18 cellular contexts compared by ENCODE assay signal in genomic region chr10:122281751-122282150, GRCh38. TPM values are rescaled to one million over a fixed set of nuclear protein-coding genes. Genes with fewer than 3 reads are reported as not detected.
A peak's percentile ranks its signal among the peaks of the same experiment; 100 is the strongest.
DNase-seq lines count a peak whose midpoint lies in the region; FAIRE-seq and TF ChIP-seq lines count a peak whose summit lies in the region.
"Had no signal": no experiment of that assay in that cellular context is flagged by ENCODE, and none has a peak within 500 bp of the region (broad histone marks: within the 10 kb centered on the region; RNA-seq: fewer than 3 reads in every experiment).

No MANE protein-coding gene starts in this region.

- BruUV-seq in mammary epithelial cell (replicated peaks; lab: Mats Ljungman, UMichigan) = no TSS peak
- no TSS peak for BruUV-seq in MCF 10A (replicated peaks; lab: Mats Ljungman, UMichigan)
- no TSS peak for BruUV-seq in endothelial cell of umbilical vein (replicated peaks; lab: Mats Ljungman, UMichigan)

- no peaks in the 10 kb centered on the region for H3K27me3 Mint-ChIP-seq in MCF 10A (ENCODE audit: insufficient read depth, unreplicated experiment)

- in situ Hi-C loops in mammary epithelial cell (cut with MboI; ENCODE audit: low sequenced_read_pairs in 2 of 2) = loop anchor here (10.0 to 25.0 kb wide), 3 partner anchors 281 to 431 kb away; partner anchors contain the start of gene DMBT1 (in 1 of the 2)

- no peaks in the 10 kb centered on the region for H3K36me3 ChIP-seq in mammary epithelial cell (ENCODE audit: insufficient read depth, low read length)
- H3K36me3 ChIP-seq in endothelial cell of umbilical vein (ENCODE audit: control insufficient read depth in 2 of 2, extremely low read depth in 1 of 2, insufficient read depth in 2 of 2, low read length in 2 of 2) = no peaks in the 10 kb centered on the region
- H3K36me3 ChIP-seq in osteoblast (ENCODE audit: insufficient read depth, low read length) = no peaks in the 10 kb centered on the region
- H3K36me3 ChIP-seq: SJCRH30 had no signal

- H3K27me3 ChIP-seq in mammary epithelial cell (ENCODE audit: insufficient read depth, low read length) (no peaks in the 10 kb centered on the region), endothelial cell of umbilical vein (ENCODE audit: control insufficient read depth in 2 of 2, insufficient read depth in 2 of 2, low read length in 2 of 2) (no peaks in the 10 kb centered on the region), osteoblast (ENCODE audit: insufficient read depth, low read length) (peaks cover 5% of the 10 kb centered on the region)
- H3K27me3 ChIP-seq: SJCRH30 had no signal

- no peak overlapping the region for H3K4me3 ChIP-seq in mammary epithelial cell (replicated peaks in 1 of 3; ENCODE audit: insufficient read depth in 1 of 3, low read depth in 2 of 3, low read length in 3 of 3)
- H3K4me3 ChIP-seq in endothelial cell of umbilical vein (replicated peaks in 1 of 3; ENCODE audit: insufficient read depth in 1 of 3, low read depth in 1 of 3, low read length in 3 of 3) = no peak overlapping the region
- H3K4me3 ChIP-seq in osteoblast (ENCODE audit: insufficient read depth, low read length) = peak overlapping the region; percentile 46
- H3K4me3 ChIP-seq: SJCRH30 had no signal

- H3K79me2 ChIP-seq in mammary epithelial cell (ENCODE audit: insufficient read depth, low read length) (no peaks in the 10 kb centered on the region), endothelial cell of umbilical vein (ENCODE audit: control insufficient read depth, insufficient read depth, low read length) (no peaks in the 10 kb centered on the region), osteoblast (ENCODE audit: insufficient read depth, low read length) (no peaks in the 10 kb centered on the region)

- 92% methylated on average over 8 of the region's 8 CpGs for WGBS in mammary epithelial cell (ENCODE audit: low coverage, missing lambda C conversion rate)

- H3K27ac ChIP-seq in mammary epithelial cell (ENCODE audit: insufficient read depth, low read depth, low read length) (no peak overlapping the region), endothelial cell of umbilical vein (ENCODE audit: insufficient read depth, low read depth, low read length) (no peak overlapping the region), osteoblast (ENCODE audit: low read depth, low read length) (peak overlapping the region; percentile 22)
- H3K27ac ChIP-seq: KMS-11, RWPE1 had no signal

- dilution Hi-C loops in mammary epithelial cell (cut with HindIII; ENCODE audit: low sequenced_read_pairs) (no loop called here), endothelial cell of umbilical vein (cut with MboI; ENCODE audit: extremely low pct_ligation_motif_present, low sequenced_read_pairs) (loop anchor here (25.0 kb wide), 1 partner anchor 156 kb away; no protein-coding TSS in a partner anchor)

- POLR2A ChIA-PET in MCF 10A (lab: Yijun Ruan, JAX) (no interaction called here), endothelial cell of umbilical vein (lab: Charles Lee) (no interaction called here)

- TF ChIP-seq CTCF in mammary epithelial cell (conservative IDR thresholded peaks at IDR 0.05 in 1 of 2, IDR thresholded peaks at IDR 0.05 in 1 of 2; ENCODE audit: extremely low read depth in 1 of 2, insufficient read depth in 1 of 2, low read depth in 1 of 2, low read length in 2 of 2) (no peak), MCF 10A (IDR thresholded peaks at IDR 0.05; ENCODE audit: unreplicated experiment) (no peak), endothelial cell of umbilical vein (IDR thresholded peaks at IDR 0.05; ENCODE audit: extremely low read depth in 1 of 2, insufficient read depth in 1 of 2, low read depth in 1 of 2, low read length in 2 of 2) (no peak), osteoblast (IDR thresholded peaks at IDR 0.05; ENCODE audit: extremely low read depth, low read depth, low read length) (no peak)

- H3K4me1 Mint-ChIP-seq in MCF 10A (ENCODE audit: insufficient read depth, unreplicated experiment) = peaks cover 18% of the 10 kb centered on the region

- intact Hi-C loops in mammary epithelial cell (cut with micrococcal nuclease) = no loop called here
- intact Hi-C loops in MCF 10A (cut with micrococcal nuclease) = no loop called here
- intact Hi-C loops in endothelial cell of umbilical vein (cut with micrococcal nuclease) = no loop called here

- DNase-seq in mammary epithelial cell (no peak), MCF 10A (ENCODE audit: unreplicated experiment) (no peak), endothelial cell of umbilical vein (ENCODE audit: low read depth, low spot score) (no peak), osteoblast (ENCODE audit: insufficient read length, low spot score, missing footprints) (no peak), Kasumi-1 (lab: John Stamatoyannopoulos, UW) (no peak), NCI-H2029 (lab: John Stamatoyannopoulos, UW) (no peak)
- DNase-seq in activated CD4-positive, alpha-beta T cell treated with anti-CD3 and anti-CD28 coated beads, Interleukin-2, amount 50 U/mL, for 48 hours = no peak
- no peak for DNase-seq in stimulated activated CD4-positive, alpha-beta T cell treated with anti-CD3 and anti-CD28 coated beads, Interleukin-4, amount 100 ng/mL, for 4 hours
- DNase-seq: 8988T, C1 segment of cervical spinal cord, Caco-2, H7, MM.1S, NCI-H1930, NCI-H524, SJCRH30 had no signal

- H3K9me1 ChIP-seq in endothelial cell of umbilical vein (replicated peaks; ENCODE audit: control insufficient read depth, extremely low read depth, insufficient read depth, low read length) = no peaks in the 10 kb centered on the region

- no peak overlapping the region for H3K27ac Mint-ChIP-seq in MCF 10A (ENCODE audit: low read depth, unreplicated experiment)

- H3K9ac ChIP-seq in mammary epithelial cell (ENCODE audit: insufficient read depth, low read length) (no peak overlapping the region), endothelial cell of umbilical vein (replicated peaks; ENCODE audit: extremely low read depth, insufficient read depth, low read length) (no peak overlapping the region)
- H3K9ac ChIP-seq: KMS-11 had no signal

- H3K4me2 ChIP-seq in mammary epithelial cell (ENCODE audit: insufficient read depth, low read depth, low read length) (no peak overlapping the region), endothelial cell of umbilical vein (ENCODE audit: insufficient read depth, low read length) (no peak overlapping the region), osteoblast (ENCODE audit: insufficient read depth, low read length) (peak overlapping the region; percentile 62)
- H3K4me2 ChIP-seq: KMS-11 had no signal

- TF ChIP-seq POLR2A in endothelial cell of umbilical vein (IDR thresholded peaks at IDR 0.05; ENCODE audit: low read depth, low read length) = no peak

- FAIRE-seq in endothelial cell of umbilical vein (lab: Jason Lieb, UNC) = no peak

- no peak overlapping the region for H3K4me3 Mint-ChIP-seq in MCF 10A (ENCODE audit: unreplicated experiment)

- H3K36me3 Mint-ChIP-seq in MCF 10A (ENCODE audit: insufficient read depth, unreplicated experiment) = peaks cover 35% of the 10 kb centered on the region

- CTCF ChIA-PET in mammary epithelial cell (lab: Charles Lee; ENCODE audit: low non-redundant PET) (interaction anchor here (0.7 kb wide), 1 partner anchor 182 kb away, joined by 4 read pairs; no protein-coding TSS in a partner anchor), MCF 10A (lab: Yijun Ruan, JAX) (interaction anchor here (0.6 kb wide), 1 partner anchor 12 kb away, joined by 3 read pairs; no protein-coding TSS in a partner anchor), endothelial cell of umbilical vein (lab: Charles Lee) (interaction anchor here (0.6 to 4.2 kb wide), 2 partner anchors 14 to 17 kb away, joined by 5 to 31 read pairs; no protein-coding TSS in a partner anchor)

- no peaks in the 10 kb centered on the region for H4K20me1 ChIP-seq in mammary epithelial cell (ENCODE audit: insufficient read depth, low read length)
- no peaks in the 10 kb centered on the region for H4K20me1 ChIP-seq in endothelial cell of umbilical vein (replicated peaks; ENCODE audit: control insufficient read depth, extremely low read depth, insufficient read depth, low read length)
- no peaks in the 10 kb centered on the region for H4K20me1 ChIP-seq in osteoblast (ENCODE audit: insufficient read depth, low read length)

- peaks cover 16% of the 10 kb centered on the region for H3K4me1 ChIP-seq in mammary epithelial cell (ENCODE audit: insufficient read depth, low read length)
- H3K4me1 ChIP-seq in endothelial cell of umbilical vein (ENCODE audit: control insufficient read depth, extremely low read depth, insufficient read depth, low read length) = peaks cover 2% of the 10 kb centered on the region
- H3K4me1 ChIP-seq in osteoblast (ENCODE audit: insufficient read depth, low read length) = peaks cover 16% of the 10 kb centered on the region

- H3K9me3 Mint-ChIP-seq in MCF 10A (ENCODE audit: unreplicated experiment) = no peaks in the 10 kb centered on the region

- H2AFZ ChIP-seq in mammary epithelial cell (ENCODE audit: low read depth, low read length) (peak overlapping the region; percentile 38), endothelial cell of umbilical vein (ENCODE audit: low read depth, low read length) (peak overlapping the region; percentile 2), osteoblast (ENCODE audit: low read length) (peak overlapping the region; percentile 43)

- H3K9me3 ChIP-seq in mammary epithelial cell (replicated peaks; ENCODE audit: insufficient read depth, low read length) = no peaks in the 10 kb centered on the region
- H3K9me3 ChIP-seq in endothelial cell of umbilical vein (replicated peaks; ENCODE audit: control insufficient read depth, insufficient read depth, low read length) = no peaks in the 10 kb centered on the region
- no peaks in the 10 kb centered on the region for H3K9me3 ChIP-seq in osteoblast (ENCODE audit: low read depth, low read length)
- H3K9me3 ChIP-seq: Caco-2, SJCRH30 had no signal

TF ChIP-seq in endothelial cell of umbilical vein, 7 proteins besides CTCF, POLR2A, EP300 and RAD21 (continues in another document):
- no peak for TF ChIP-seq FOS (IDR thresholded peaks at IDR 0.05; ENCODE audit: borderline replicate concordance, insufficient read depth, low read length)
- no peak for TF ChIP-seq MYC (IDR thresholded peaks at IDR 0.05; ENCODE audit: low read depth, low read length)
- TF ChIP-seq GATA2 (IDR thresholded peaks at IDR 0.05; ENCODE audit: insufficient read depth, insufficient read length, low read depth, low read length) = no peak

RNA-seq across cellular contexts. Expression of gene BTBD16, which starts 10.7 kb away (rescaled TPM):
- under 1 TPM in 1 of 2 donors, not detected in 1; 0.24 TPM for total RNA-seq in mammary epithelial cell
- 0.14 TPM for polyA plus RNA-seq in mammary epithelial cell
- polyA minus RNA-seq in mammary epithelial cell = not detected
- 0.16 TPM in 1 of 2 replicates, not detected in the other for total RNA-seq in MCF 10A (2022)
- 0.78 TPM in 1 of 2 replicates, not detected in the other for total RNA-seq in endothelial cell of umbilical vein
- polyA plus RNA-seq in endothelial cell of umbilical vein = 0.04 and 0.06 TPM in 2 replicates
- polyA plus RNA-seq in endothelial cell of umbilical vein (2011; cell fraction: cytosol; rRNA removed) = 0.11 and 0.13 TPM in 2 replicates
- 0.42 and 0.49 TPM in 2 replicates for polyA plus RNA-seq in endothelial cell of umbilical vein (2011; cell fraction: nucleus; rRNA removed)
- polyA plus RNA-seq in endothelial cell of umbilical vein (2012) = 0.18 TPM in 1 of 2 replicates, not detected in the other
- polyA minus RNA-seq in endothelial cell of umbilical vein = not detected in 2 replicates
- not detected for polyA minus RNA-seq in endothelial cell of umbilical vein (2011; cell fraction: cytosol; rRNA and poly(A)+ RNA removed)
- not detected in 2 replicates for polyA minus RNA-seq in endothelial cell of umbilical vein (2011; cell fraction: nucleus; rRNA and poly(A)+ RNA removed)
- not detected in 2 replicates for total RNA-seq in osteoblast
- total RNA-seq: Caco-2, SJCRH30 had no signal
